8 cellular contexts compared by ENCODE assay signal in the genomic region with DNA sequence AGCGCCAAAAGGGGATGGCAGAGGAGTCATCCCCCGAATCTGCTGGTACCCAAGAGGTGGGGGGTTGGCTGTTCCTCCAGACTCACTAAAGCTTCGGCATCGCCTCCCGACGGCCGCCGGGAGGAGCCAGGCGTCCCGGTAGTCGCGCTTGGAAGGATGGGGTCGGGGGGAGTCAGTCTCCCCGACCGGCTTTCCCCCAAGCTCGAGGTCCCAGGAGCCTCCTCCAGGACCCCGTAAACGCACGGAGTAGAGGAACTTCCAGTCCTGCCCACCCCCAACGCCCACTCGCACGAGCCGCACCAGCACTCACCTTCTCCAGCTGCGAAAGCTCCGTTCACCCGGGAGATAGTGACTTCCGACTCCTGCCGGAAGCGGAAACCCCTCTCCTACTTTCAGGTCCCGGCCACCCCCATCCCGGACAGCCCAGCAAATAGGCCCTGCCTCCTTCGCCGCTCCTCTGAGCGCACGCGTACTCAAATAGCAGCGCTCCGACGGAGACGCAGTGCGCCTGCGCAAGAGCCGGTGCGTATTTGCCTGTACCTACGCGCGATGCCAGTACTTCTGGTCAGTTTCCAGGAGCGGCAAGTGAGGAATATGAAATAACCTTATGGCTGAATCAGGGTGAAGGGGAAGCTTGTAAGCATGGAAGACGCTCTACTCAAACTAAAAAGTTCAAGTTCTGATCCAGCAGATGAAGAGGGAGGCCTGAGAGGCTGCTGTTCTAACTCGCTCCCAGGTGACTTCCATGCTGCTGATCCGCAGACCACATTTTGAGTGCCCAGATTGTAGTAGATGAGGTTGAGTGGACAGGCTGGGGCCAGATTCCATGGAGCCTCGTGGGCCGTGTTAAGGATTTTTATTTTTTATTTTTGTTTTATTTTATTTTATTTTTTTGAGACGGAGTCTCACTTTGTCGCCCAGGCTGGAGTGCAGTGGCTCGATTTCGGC. TPM values are rescaled to one million over a fixed set of nuclear protein-coding genes. Genes with fewer than 3 reads are reported as not detected.
DNase-seq lines count a peak whose midpoint lies in the region; ATAC-seq, FAIRE-seq and TF ChIP-seq lines count a peak whose summit lies in the region.

TSS of gene ELOF1 (minus strand) at position 350 of the 948 bp plus-strand sequence. CDS start 4,883 bp downstream, outside the sequence.

- H3K9me3 Mint-ChIP-seq in progenitor cell of endocrine pancreas (ENCODE audit: low read depth), result no peaks in the 10 kb centered on the region

- H3K4me3 ChIP-seq in left ventricle myocardium inferior, result peak within 1 kb of the TSS; percentile 99

- H3K4me3 Mint-ChIP-seq in T-helper 17 cell (peak within 1 kb of the TSS; percentile 98), progenitor cell of endocrine pancreas (ENCODE audit: low read depth) (peak within 1 kb of the TSS; percentile 95)

- intact Hi-C loops in left ventricle myocardium inferior (cut with micrococcal nuclease), result no loop called here

- H3K27me3 ChIP-seq in left ventricle myocardium inferior (ENCODE audit: low read depth), result no peaks in the 10 kb centered on the region

- DNase-seq in GM12891 (ENCODE audit: insufficient read length, low spot score) (peak; percentile 91), NCI-H1694 treated with DMSO at 0.1 percent for 48 hours (lab: John Stamatoyannopoulos, UW) (peak; percentile 88), T-helper 17 cell (peak; percentile 92 to 94 (median 93)), amygdala (lab: John Stamatoyannopoulos, UW) (peak; percentile 86 to 99 (median 96)), left ventricle myocardium inferior (peak; percentile 97), progenitor cell of endocrine pancreas (ENCODE audit: low spot score, unreplicated experiment) (peak; percentile 96), ureter (ENCODE audit: low spot score) (peak; percentile 97)

- ATAC-seq in HG02870 (IDR thresholded peaks at IDR 0.05; ENCODE audit: unreplicated experiment) (peak; percentile 82), T-helper 17 cell (peak; percentile 94)

- H3K36me3 Mint-ChIP-seq in T-helper 17 cell (ENCODE audit: low read depth) (peaks cover 6% of the 10 kb centered on the region), progenitor cell of endocrine pancreas (ENCODE audit: insufficient read depth) (peaks cover 5% of the 10 kb centered on the region)

- peak; percentile 98 for FAIRE-seq in GM12891 (lab: Jason Lieb, UNC)

- H3K36me3 ChIP-seq in left ventricle myocardium inferior, result peaks cover 5% of the 10 kb centered on the region

- TF ChIP-seq POLR2A in GM12891 (IDR thresholded peaks at IDR 0.05; ENCODE audit: low read depth, low read length), result peak; percentile 86

- H3K27me3 Mint-ChIP-seq in T-helper 17 cell, result no peaks in the 10 kb centered on the region
- no peaks in the 10 kb centered on the region for H3K27me3 Mint-ChIP-seq in progenitor cell of endocrine pancreas

- TF ChIP-seq CTCF in left ventricle myocardium inferior (IDR thresholded peaks at IDR 0.05; ENCODE audit: borderline replicate concordance), result peak; percentile 30
- no peak for TF ChIP-seq CTCF in progenitor cell of endocrine pancreas (IDR thresholded peaks at IDR 0.05; ENCODE audit: unreplicated experiment)

- H3K27ac ChIP-seq in left ventricle myocardium inferior (replicated peaks), result peak within 1 kb of the TSS; percentile 87

- H3K9me3 ChIP-seq in T-helper 17 cell (ENCODE audit: control insufficient read depth, low read length, poor library complexity, severe bottlenecking) (no peaks in the 10 kb centered on the region), left ventricle myocardium inferior (replicated peaks) (no peaks in the 10 kb centered on the region)

- H3K4me1 ChIP-seq in left ventricle myocardium inferior, result peaks cover 57% of the 10 kb centered on the region

- peaks cover 40% of the 10 kb centered on the region for H3K4me1 Mint-ChIP-seq in T-helper 17 cell
- H3K4me1 Mint-ChIP-seq in progenitor cell of endocrine pancreas (ENCODE audit: low read depth), result peaks cover 19% of the 10 kb centered on the region

- H3K27ac Mint-ChIP-seq in T-helper 17 cell (peak within 1 kb of the TSS; percentile 86), progenitor cell of endocrine pancreas (peak within 1 kb of the TSS; percentile 93)

TF ChIP-seq in GM12891, 5 proteins besides CTCF, POLR2A, EP300 and RAD21:
- TF ChIP-seq TAF1 (IDR thresholded peaks at IDR 0.05; ENCODE audit: low read depth, low read length), result 0 out of 2 replicates have a peak, but pooled peaks have one; percentile 49
- no peak for TF ChIP-seq SPI1 (IDR thresholded peaks at IDR 0.05; ENCODE audit: low read depth, low read length)
- peak; percentile 87 for TF ChIP-seq POLR2AphosphoS5 (IDR thresholded peaks at IDR 0.05; ENCODE audit: low read depth, low read length)
- peak; percentile 79; the same call in 1 of the 2 replicates for TF ChIP-seq POU2F2 (IDR thresholded peaks at IDR 0.05; ENCODE audit: low read depth, low read length)
- no peak for TF ChIP-seq PAX5 (IDR thresholded peaks at IDR 0.05; ENCODE audit: insufficient read depth, low read length, severe bottlenecking)

RNA-seq across cellular contexts. Expression of gene ELOF1, which starts in this region (rescaled TPM):
- 63.9 TPM for polyA plus RNA-seq in GM12891 (2012; ENCODE audit: low read depth, missing spikeins)
- 10 to 100 TPM; 33.9 to 40.6 TPM for total RNA-seq in T-helper 17 cell
- total RNA-seq in left ventricle myocardium inferior, result 33.1 TPM
- total RNA-seq in progenitor cell of endocrine pancreas, result 48.7 and 56.5 TPM in 2 replicates
- 46.2 TPM for total RNA-seq in ureter

Comparison
In these comparisons a context has a peak if more than half of its experiments do, and no peak if none do; other contexts are left out.
1. Peak in every context shown above with its lines: DNase-seq, ATAC-seq, H3K4me3 ChIP-seq and H3K27ac ChIP-seq.